ENCODE assay signal across 1 cellular context in genomic region chr10:42782446-42783180, GRCh38.
A peak's percentile ranks its signal among the peaks of the same experiment; 100 is the strongest.
TF ChIP-seq lines count a peak whose summit lies in the region.

BMS1 (plus strand) TSS chr10:42782795; CDS start chr10:42784395, 1,600 bp downstream.

TF ChIP-seq in GM12878, 131 proteins besides CTCF, POLR2A, EP300 and RAD21 (continued from another document and continues in another):
- TF ChIP-seq, protein P1, sequence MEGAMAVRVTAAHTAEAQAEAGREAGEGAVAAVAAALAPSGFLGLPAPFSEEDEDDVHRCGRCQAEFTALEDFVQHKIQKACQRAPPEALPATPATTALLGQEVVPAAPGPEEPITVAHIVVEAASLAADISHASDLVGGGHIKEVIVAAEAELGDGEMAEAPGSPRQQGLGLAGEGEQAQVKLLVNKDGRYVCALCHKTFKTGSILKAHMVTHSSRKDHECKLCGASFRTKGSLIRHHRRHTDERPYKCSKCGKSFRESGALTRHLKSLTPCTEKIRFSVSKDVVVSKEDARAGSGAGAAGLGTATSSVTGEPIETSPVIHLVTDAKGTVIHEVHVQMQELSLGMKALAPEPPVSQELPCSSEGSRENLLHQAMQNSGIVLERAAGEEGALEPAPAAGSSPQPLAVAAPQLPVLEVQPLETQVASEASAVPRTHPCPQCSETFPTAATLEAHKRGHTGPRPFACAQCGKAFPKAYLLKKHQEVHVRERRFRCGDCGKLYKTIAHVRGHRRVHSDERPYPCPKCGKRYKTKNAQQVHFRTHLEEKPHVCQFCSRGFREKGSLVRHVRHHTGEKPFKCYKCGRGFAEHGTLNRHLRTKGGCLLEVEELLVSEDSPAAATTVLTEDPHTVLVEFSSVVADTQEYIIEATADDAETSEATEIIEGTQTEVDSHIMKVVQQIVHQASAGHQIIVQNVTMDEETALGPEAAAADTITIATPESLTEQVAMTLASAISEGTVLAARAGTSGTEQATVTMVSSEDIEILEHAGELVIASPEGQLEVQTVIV (IDR thresholded peaks at IDR 0.05; ENCODE audit: borderline replicate concordance, partially characterized antibody), result peak; percentile 55
- TF ChIP-seq KAT2A (conservative IDR thresholded peaks at IDR 0.05; ENCODE audit: control insufficient read depth, low read depth, low read length), result no peak
- no peak for TF ChIP-seq BRCA1 (IDR thresholded peaks at IDR 0.05; ENCODE audit: low read depth, low read length)
- peak; percentile 53 for TF ChIP-seq SKIL (IDR thresholded peaks at IDR 0.05; ENCODE audit: low read depth, poor library complexity, severe bottlenecking)
- peak; percentile 91 for TF ChIP-seq CBFB (IDR thresholded peaks at IDR 0.05; ENCODE audit: low read depth)
- TF ChIP-seq BHLHE40 (IDR thresholded peaks at IDR 0.05; ENCODE audit: borderline replicate concordance in 1 of 2, low read depth in 2 of 2, low read length in 1 of 2), result peak; percentile 47 to 49; a peak in 3 of 4 replicates
- TF ChIP-seq ZSCAN29 (IDR thresholded peaks at IDR 0.05), result peak; percentile 73; the same call in 1 of the 2 replicates
- TF ChIP-seq MXI1 (IDR thresholded peaks at IDR 0.05; ENCODE audit: low read depth, low read length), result peak; percentile 95
- TF ChIP-seq, protein P2, sequence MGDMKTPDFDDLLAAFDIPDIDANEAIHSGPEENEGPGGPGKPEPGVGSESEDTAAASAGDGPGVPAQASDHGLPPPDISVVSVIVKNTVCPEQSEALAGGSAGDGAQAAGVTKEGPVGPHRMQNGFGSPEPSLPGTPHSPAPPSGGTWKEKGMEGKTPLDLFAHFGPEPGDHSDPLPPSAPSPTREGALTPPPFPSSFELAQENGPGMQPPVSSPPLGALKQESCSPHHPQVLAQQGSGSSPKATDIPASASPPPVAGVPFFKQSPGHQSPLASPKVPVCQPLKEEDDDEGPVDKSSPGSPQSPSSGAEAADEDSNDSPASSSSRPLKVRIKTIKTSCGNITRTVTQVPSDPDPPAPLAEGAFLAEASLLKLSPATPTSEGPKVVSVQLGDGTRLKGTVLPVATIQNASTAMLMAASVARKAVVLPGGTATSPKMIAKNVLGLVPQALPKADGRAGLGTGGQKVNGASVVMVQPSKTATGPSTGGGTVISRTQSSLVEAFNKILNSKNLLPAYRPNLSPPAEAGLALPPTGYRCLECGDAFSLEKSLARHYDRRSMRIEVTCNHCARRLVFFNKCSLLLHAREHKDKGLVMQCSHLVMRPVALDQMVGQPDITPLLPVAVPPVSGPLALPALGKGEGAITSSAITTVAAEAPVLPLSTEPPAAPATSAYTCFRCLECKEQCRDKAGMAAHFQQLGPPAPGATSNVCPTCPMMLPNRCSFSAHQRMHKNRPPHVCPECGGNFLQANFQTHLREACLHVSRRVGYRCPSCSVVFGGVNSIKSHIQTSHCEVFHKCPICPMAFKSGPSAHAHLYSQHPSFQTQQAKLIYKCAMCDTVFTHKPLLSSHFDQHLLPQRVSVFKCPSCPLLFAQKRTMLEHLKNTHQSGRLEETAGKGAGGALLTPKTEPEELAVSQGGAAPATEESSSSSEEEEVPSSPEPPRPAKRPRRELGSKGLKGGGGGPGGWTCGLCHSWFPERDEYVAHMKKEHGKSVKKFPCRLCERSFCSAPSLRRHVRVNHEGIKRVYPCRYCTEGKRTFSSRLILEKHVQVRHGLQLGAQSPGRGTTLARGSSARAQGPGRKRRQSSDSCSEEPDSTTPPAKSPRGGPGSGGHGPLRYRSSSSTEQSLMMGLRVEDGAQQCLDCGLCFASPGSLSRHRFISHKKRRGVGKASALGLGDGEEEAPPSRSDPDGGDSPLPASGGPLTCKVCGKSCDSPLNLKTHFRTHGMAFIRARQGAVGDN (IDR thresholded peaks at IDR 0.05), result peak; percentile 84
- no peak for TF ChIP-seq PAX5 (IDR thresholded peaks at IDR 0.05; ENCODE audit: borderline replicate concordance, low read depth, low read length)
- TF ChIP-seq BCLAF1 (IDR thresholded peaks at IDR 0.05), result no peak
- peak; percentile 87 for TF ChIP-seq ATF7 (IDR thresholded peaks at IDR 0.05; ENCODE audit: low read depth)
- no peak for TF ChIP-seq USF1 (IDR thresholded peaks at IDR 0.05; ENCODE audit: borderline replicate concordance, extremely low read length, insufficient read depth, low read depth, low read length)
- no peak for TF ChIP-seq HDGF (IDR thresholded peaks at IDR 0.05)
- no peak for TF ChIP-seq SUPT20H (IDR thresholded peaks at IDR 0.05; ENCODE audit: borderline replicate concordance, control insufficient read depth, low read depth, low read length)
- TF ChIP-seq FOS (IDR thresholded peaks at IDR 0.05; ENCODE audit: borderline replicate concordance, extremely low read depth, insufficient read length), result no peak
- peak; percentile 93 for TF ChIP-seq E2F8 (IDR thresholded peaks at IDR 0.05; ENCODE audit: low read depth, partially characterized antibody)
- TF ChIP-seq, protein P3, sequence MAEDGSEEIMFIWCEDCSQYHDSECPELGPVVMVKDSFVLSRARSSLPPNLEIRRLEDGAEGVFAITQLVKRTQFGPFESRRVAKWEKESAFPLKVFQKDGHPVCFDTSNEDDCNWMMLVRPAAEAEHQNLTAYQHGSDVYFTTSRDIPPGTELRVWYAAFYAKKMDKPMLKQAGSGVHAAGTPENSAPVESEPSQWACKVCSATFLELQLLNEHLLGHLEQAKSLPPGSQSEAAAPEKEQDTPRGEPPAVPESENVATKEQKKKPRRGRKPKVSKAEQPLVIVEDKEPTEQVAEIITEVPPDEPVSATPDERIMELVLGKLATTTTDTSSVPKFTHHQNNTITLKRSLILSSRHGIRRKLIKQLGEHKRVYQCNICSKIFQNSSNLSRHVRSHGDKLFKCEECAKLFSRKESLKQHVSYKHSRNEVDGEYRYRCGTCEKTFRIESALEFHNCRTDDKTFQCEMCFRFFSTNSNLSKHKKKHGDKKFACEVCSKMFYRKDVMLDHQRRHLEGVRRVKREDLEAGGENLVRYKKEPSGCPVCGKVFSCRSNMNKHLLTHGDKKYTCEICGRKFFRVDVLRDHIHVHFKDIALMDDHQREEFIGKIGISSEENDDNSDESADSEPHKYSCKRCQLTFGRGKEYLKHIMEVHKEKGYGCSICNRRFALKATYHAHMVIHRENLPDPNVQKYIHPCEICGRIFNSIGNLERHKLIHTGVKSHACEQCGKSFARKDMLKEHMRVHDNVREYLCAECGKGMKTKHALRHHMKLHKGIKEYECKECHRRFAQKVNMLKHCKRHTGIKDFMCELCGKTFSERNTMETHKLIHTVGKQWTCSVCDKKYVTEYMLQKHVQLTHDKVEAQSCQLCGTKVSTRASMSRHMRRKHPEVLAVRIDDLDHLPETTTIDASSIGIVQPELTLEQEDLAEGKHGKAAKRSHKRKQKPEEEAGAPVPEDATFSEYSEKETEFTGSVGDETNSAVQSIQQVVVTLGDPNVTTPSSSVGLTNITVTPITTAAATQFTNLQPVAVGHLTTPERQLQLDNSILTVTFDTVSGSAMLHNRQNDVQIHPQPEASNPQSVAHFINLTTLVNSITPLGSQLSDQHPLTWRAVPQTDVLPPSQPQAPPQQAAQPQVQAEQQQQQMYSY (CRISPR knock-in tag; IDR thresholded peaks at IDR 0.05), result 0 out of 2 replicates have a peak, but pooled peaks have one; percentile 29
- no peak for TF ChIP-seq ZNF622 (IDR thresholded peaks at IDR 0.05)
- no peak for TF ChIP-seq BCL3 (IDR thresholded peaks at IDR 0.05; ENCODE audit: borderline replicate concordance, insufficient read depth, low read depth, low read length, poor library complexity, severe bottlenecking)
- peak; percentile 66 for TF ChIP-seq ZNF24 (IDR thresholded peaks at IDR 0.05)
- peak; percentile 78; the same call in 1 of the 2 replicates for TF ChIP-seq DPF2 (IDR thresholded peaks at IDR 0.05)
- TF ChIP-seq SREBF2 (IDR thresholded peaks at IDR 0.05; ENCODE audit: low read length), result peak; percentile 73
- TF ChIP-seq ZZZ3 (IDR thresholded peaks at IDR 0.05; ENCODE audit: control insufficient read depth, insufficient read length, low read depth), result peak; percentile 78
- TF ChIP-seq SRF (IDR thresholded peaks at IDR 0.05; ENCODE audit: low read depth in 2 of 2, low read length in 2 of 2), result peak; percentile 85 to 90; a peak in 3 of 4 replicates
- TF ChIP-seq POLR2AphosphoS5 (IDR thresholded peaks at IDR 0.05; ENCODE audit: low read length), result peak; percentile 95
- peak; percentile 43; the same call in 1 of the 2 replicates for TF ChIP-seq RFX5 (IDR thresholded peaks at IDR 0.05; ENCODE audit: low read depth, low read length)
- TF ChIP-seq JUND (IDR thresholded peaks at IDR 0.05; ENCODE audit: low read depth, low read length), result no peak
- TF ChIP-seq, protein P4, sequence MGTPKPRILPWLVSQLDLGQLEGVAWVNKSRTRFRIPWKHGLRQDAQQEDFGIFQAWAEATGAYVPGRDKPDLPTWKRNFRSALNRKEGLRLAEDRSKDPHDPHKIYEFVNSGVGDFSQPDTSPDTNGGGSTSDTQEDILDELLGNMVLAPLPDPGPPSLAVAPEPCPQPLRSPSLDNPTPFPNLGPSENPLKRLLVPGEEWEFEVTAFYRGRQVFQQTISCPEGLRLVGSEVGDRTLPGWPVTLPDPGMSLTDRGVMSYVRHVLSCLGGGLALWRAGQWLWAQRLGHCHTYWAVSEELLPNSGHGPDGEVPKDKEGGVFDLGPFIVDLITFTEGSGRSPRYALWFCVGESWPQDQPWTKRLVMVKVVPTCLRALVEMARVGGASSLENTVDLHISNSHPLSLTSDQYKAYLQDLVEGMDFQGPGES (IDR thresholded peaks at IDR 0.05), result 0 out of 2 replicates have a peak, but pooled peaks have one; percentile 51
- TF ChIP-seq FOXM1 (IDR thresholded peaks at IDR 0.05; ENCODE audit: low read depth, low read length), result no peak
- TF ChIP-seq STAT3 (IDR thresholded peaks at IDR 0.05; ENCODE audit: low read depth, low read length), result peak; percentile 58; the same call in 1 of the 2 replicates
- no peak for TF ChIP-seq TCF3 (IDR thresholded peaks at IDR 0.05; ENCODE audit: borderline replicate concordance, insufficient read depth, low read depth, low read length)
- TF ChIP-seq SMAD1 (IDR thresholded peaks at IDR 0.05; ENCODE audit: low read depth, partially characterized antibody), result peak; percentile 72
- TF ChIP-seq YY1 (IDR thresholded peaks at IDR 0.05; ENCODE audit: low read depth, low read length), result peak; percentile 95
- peak; percentile 100 for TF ChIP-seq TAF1 (IDR thresholded peaks at IDR 0.05; ENCODE audit: borderline replicate concordance, low read depth, low read length)
- TF ChIP-seq ASH2L (IDR thresholded peaks at IDR 0.05; ENCODE audit: borderline replicate concordance, low read depth), result peak; percentile 86; the same call in 1 of the 2 replicates
